ENCODE assay signal across 1 cellular context in the genomic region with DNA sequence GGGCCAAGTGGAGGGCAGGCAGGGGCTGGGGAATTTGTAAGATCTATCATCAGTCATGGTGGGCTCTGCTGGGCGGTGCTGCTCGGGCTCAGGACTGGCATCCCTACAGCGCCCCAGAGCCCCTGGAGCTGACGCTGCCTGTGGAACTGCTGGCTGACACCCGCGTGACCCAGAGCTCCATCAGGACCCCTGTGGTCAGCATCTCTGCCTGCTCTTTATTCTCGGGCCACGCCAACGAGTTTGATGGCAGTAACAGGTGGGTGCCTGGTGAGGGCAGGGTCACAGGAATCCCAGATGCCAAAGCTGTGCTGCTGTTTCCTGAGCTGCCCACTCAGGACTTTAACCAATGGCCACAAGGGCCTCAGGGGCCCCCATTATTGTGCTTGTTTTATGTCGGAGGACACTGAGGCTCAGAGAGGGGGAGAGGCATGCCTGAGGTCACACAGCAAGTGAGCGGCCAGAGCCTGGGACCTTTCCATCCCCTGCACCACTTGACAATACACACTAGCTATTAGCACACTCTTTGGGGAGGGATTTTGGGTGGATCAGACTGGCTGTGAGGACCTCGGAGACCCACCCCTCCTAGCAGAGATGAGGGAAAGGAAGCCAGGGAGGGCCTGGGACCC.
TF ChIP-seq lines count a peak whose summit lies in the region.

No MANE protein-coding gene starts in this region.

TF ChIP-seq in H1, 55 proteins besides CTCF, POLR2A, EP300 and RAD21:
- TF ChIP-seq YY1 (IDR thresholded peaks at IDR 0.05; ENCODE audit: low read depth, low read length) = no peak
- TF ChIP-seq BCL11A (IDR thresholded peaks at IDR 0.05; ENCODE audit: low read depth in 2 of 2, low read length in 2 of 2) = no peak
- no peak for TF ChIP-seq RBBP5 (IDR thresholded peaks at IDR 0.05; ENCODE audit: borderline replicate concordance, low read depth, low read length)
- TF ChIP-seq HDAC6 (IDR thresholded peaks at IDR 0.05; ENCODE audit: low read depth, low read length) = no peak
- TF ChIP-seq KDM1A (IDR thresholded peaks at IDR 0.05; ENCODE audit: borderline replicate concordance, low read length) = no peak
- TF ChIP-seq CHD1 (IDR thresholded peaks at IDR 0.05; ENCODE audit: low read depth, low read length) = no peak
- no peak for TF ChIP-seq CREB1 (IDR thresholded peaks at IDR 0.05)
- no peak for TF ChIP-seq TEAD4 (IDR thresholded peaks at IDR 0.05; ENCODE audit: low read depth, low read length)
- TF ChIP-seq HDAC2 (IDR thresholded peaks at IDR 0.05; ENCODE audit: borderline replicate concordance in 1 of 2, low read depth in 2 of 2, low read length in 2 of 2) = no peak
- no peak for TF ChIP-seq TAF1 (IDR thresholded peaks at IDR 0.05; ENCODE audit: low read depth, low read length)
- no peak for TF ChIP-seq SUZ12 (IDR thresholded peaks at IDR 0.05; ENCODE audit: low read length)
- no peak for TF ChIP-seq NRF1 (IDR thresholded peaks at IDR 0.05; ENCODE audit: low read depth, low read length)
- TF ChIP-seq, protein P1, sequence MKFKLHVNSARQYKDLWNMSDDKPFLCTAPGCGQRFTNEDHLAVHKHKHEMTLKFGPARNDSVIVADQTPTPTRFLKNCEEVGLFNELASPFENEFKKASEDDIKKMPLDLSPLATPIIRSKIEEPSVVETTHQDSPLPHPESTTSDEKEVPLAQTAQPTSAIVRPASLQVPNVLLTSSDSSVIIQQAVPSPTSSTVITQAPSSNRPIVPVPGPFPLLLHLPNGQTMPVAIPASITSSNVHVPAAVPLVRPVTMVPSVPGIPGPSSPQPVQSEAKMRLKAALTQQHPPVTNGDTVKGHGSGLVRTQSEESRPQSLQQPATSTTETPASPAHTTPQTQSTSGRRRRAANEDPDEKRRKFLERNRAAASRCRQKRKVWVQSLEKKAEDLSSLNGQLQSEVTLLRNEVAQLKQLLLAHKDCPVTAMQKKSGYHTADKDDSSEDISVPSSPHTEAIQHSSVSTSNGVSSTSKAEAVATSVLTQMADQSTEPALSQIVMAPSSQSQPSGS (IDR thresholded peaks at IDR 0.05; ENCODE audit: low read length) = no peak
